In the genomic region with DNA sequence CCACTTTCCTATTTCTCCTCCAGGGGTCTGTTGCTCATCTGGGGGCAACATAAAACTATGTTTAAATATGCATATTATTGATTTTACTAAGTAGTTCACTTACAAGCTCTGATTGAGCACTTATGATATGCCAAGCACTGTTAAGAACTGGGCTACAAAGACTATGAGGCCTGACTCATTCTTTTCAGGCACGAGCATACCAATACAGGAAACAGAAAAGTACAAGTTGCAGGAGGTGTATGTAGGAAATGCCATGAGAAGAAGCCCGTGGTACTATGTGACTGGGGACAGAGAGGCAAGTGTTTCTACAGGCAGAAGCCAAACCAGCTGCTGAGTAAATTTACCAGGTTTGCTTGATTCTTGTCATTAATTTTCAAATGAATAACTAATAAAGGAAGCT, we compare ENCODE assay signal across 10 cellular contexts.
DNase-seq lines count a peak whose midpoint lies in the region; ATAC-seq, FAIRE-seq and TF ChIP-seq lines count a peak whose summit lies in the region.
"Had no signal": no experiment of that assay in that cellular context is flagged by ENCODE, and none has a peak within 500 bp of the region (broad histone marks: within the 10 kb centered on the region; RNA-seq: fewer than 3 reads in every experiment).

No MANE protein-coding gene starts in this region.

- H3K9me3 ChIP-seq in adrenal gland (replicated peaks in 1 of 3) (no peaks in the 10 kb centered on the region), kidney (ENCODE audit: control insufficient read depth in 1 of 2, low read length in 2 of 2) (no peaks in the 10 kb centered on the region)

- TF ChIP-seq POLR2A in adrenal gland (IDR thresholded peaks at IDR 0.05): no peak

- DNase-seq in cardiac fibroblast (ENCODE audit: low read depth in 2 of 2) (peak; percentile 51 to 88), adrenal gland (no peak), kidney (no peak), cardiac septum (ENCODE audit: low spot score) (no peak)
- DNase-seq in activated CD4-positive, alpha-beta T cell treated with anti-CD3 and anti-CD28 coated beads for 1 hour: no peak
- DNase-seq: activated CD4-positive, alpha-beta T cell treated with anti-CD3 and anti-CD28 coated beads, Interleukin-2, amount 10 ng/mL, durations not matched to agents 7 days and 5 days; effector memory CD4-positive, alpha-beta T cell had no signal

- no peak for FAIRE-seq in kidney (lab: Jason Lieb, UNC)

- ATAC-seq in GM19468 (IDR thresholded peaks at IDR 0.05; ENCODE audit: extremely low read depth, unreplicated experiment) (peak; percentile 54), HG03175 (IDR thresholded peaks at IDR 0.05; ENCODE audit: unreplicated experiment) (peak; percentile 72)

- H3K36me3 ChIP-seq in ACC112 (ENCODE audit: insufficient read depth, low read length) (no peaks in the 10 kb centered on the region), adrenal gland (replicated peaks in 1 of 2) (no peaks in the 10 kb centered on the region), kidney (ENCODE audit: control insufficient read depth in 1 of 2, insufficient read depth in 2 of 2, low read length in 2 of 2) (no peaks in the 10 kb centered on the region)

- WGBS in adrenal gland, 4 donors: 41 to 54% (median 43%) methylated on average over 2 of the region's 2 CpGs

- peak overlapping the region; percentile 77 for H2AFZ ChIP-seq in ACC112 (ENCODE audit: low read length, unreplicated experiment)

- H3K27ac ChIP-seq in ACC112 (ENCODE audit: low read depth, low read length) (peak overlapping the region; percentile 99), adrenal gland (no peak overlapping the region), kidney (ENCODE audit: low read depth in 2 of 2, low read length in 2 of 2) (no peak overlapping the region)

- H3K4me3 ChIP-seq in ACC112 (ENCODE audit: low read depth, low read length) (peak overlapping the region; percentile 22; the same call in 1 of the 2 replicates), cardiac fibroblast (replicated peaks in 1 of 2; ENCODE audit: low read depth in 2 of 2, low read length in 2 of 2) (no peak overlapping the region), adrenal gland (no peak overlapping the region), kidney (ENCODE audit: low read length in 2 of 2) (no peak overlapping the region)

- H3K4me1 ChIP-seq in ACC112 (ENCODE audit: control insufficient read depth, insufficient read depth, low read length, unreplicated experiment): peaks cover 40% of the 10 kb centered on the region
- H3K4me1 ChIP-seq in adrenal gland (replicated peaks in 1 of 2): no peaks in the 10 kb centered on the region
- H3K4me1 ChIP-seq in kidney (ENCODE audit: control insufficient read depth in 1 of 2, insufficient read depth in 1 of 2, low read depth in 1 of 2, low read length in 2 of 2): no peaks in the 10 kb centered on the region

- intact Hi-C loops in adrenal gland (cut with DNase I) (no loop called here), kidney (cut with DNase I) (no loop called here), cardiac septum (cut with DNase I) (no loop called here)

- TF ChIP-seq CTCF in cardiac fibroblast (IDR thresholded peaks at IDR 0.05; ENCODE audit: low read depth, low read length): no peak
- no peak for TF ChIP-seq CTCF in adrenal gland (IDR thresholded peaks at IDR 0.05)
- TF ChIP-seq CTCF in kidney (IDR thresholded peaks at IDR 0.05; ENCODE audit: borderline replicate concordance, extremely low read depth, insufficient read depth): no peak

- no peak overlapping the region for H3K9ac ChIP-seq in kidney (ENCODE audit: low read length in 2 of 2)

- no peaks in the 10 kb centered on the region for H3K79me2 ChIP-seq in ACC112 (ENCODE audit: control insufficient read depth, insufficient read depth, low read length, unreplicated experiment)

- H3K27me3 ChIP-seq in ACC112 (ENCODE audit: insufficient read depth, low read length) (no peaks in the 10 kb centered on the region), adrenal gland (no peaks in the 10 kb centered on the region)

Comparison
In these comparisons a context has a peak if more than half of its experiments do, and no peak if none do; other contexts are left out.
1. DNase-seq: peak in cardiac fibroblast (2 of 2); none in adrenal gland (0 of 7), kidney (single experiment), cardiac septum (single experiment) and activated CD4-positive, alpha-beta T cell treated with anti-CD3 and anti-CD28 coated beads for 1 hour (single experiment).